Comparison of ENCODE assay signal across 9 cellular contexts in the genomic region with DNA sequence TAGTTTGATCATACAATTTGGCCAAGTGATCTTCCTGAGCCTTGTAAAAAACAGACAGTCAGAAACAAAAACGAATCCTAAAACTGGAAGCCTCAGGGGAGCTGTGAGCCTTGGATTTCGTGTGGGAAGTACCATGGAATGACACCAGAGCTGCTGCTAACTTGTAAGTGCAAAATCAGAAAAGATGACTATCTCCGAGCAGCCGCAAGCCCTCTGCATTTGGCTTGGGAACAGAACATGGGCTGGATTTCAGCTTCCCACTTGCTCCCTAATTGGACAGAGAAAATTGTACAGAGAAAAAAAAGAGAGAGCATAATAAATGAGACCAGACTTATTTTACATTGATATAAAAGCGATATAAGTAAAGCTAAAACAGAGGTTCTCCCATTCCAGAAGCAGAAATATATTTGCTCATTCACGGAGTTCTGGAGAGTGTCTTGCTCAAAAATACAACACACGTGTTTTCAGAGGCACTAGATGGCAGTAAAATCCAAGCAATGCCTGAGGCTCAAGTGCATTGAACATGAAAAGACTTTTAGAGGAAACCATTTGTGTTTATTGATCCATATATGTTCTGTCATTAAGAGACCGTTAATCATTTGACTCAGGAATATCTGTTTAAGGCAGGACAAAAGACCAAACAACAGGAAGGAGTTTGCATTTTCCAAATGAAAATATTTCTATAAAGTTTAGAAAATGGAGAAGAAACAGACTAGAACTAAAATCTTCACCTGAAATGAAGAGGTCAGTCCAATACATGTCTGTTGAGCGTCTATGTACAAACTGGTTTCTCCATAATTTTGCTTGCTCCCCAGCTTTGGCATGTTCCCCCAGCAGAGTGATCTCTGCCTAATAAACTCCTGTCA.
DNase-seq lines count a peak whose midpoint lies in the region; ATAC-seq and TF ChIP-seq lines count a peak whose summit lies in the region.
"Had no signal": no experiment of that assay in that cellular context is flagged by ENCODE, and none has a peak within 500 bp of the region (broad histone marks: within the 10 kb centered on the region; RNA-seq: fewer than 3 reads in every experiment).

No MANE protein-coding gene starts in this region.

- H3F3A ChIP-seq in GM23338 (replicated peaks; ENCODE audit: low read depth) (no peaks in the 10 kb centered on the region), smooth muscle cell (ENCODE audit: low read depth) (no peaks in the 10 kb centered on the region)

- WGBS in smooth muscle cell (ENCODE audit: low lambda C conversion rate), result 47% methylated on average over 9 of the region's 9 CpGs
- 25 to 36% (median 28%) methylated on average over 9 of the region's 9 CpGs for WGBS in stomach, 5 donors

- ATAC-seq in GM23338, result peak; percentile 63
- no peak for ATAC-seq in GM21367 (IDR thresholded peaks at IDR 0.05; ENCODE audit: unreplicated experiment)

- no peak overlapping the region for H3K9ac ChIP-seq in smooth muscle cell (ENCODE audit: low read depth)

- TF ChIP-seq POLR2A in stomach (IDR thresholded peaks at IDR 0.05), result no peak

- DNase-seq in AG08395 (ENCODE audit: low spot score) (peak; percentile 14), GM23338 (ENCODE audit: low spot score) (peak; percentile 49), RKO (ENCODE audit: low spot score) (peak; percentile 64), foreskin melanocyte (peak; percentile 37), smooth muscle cell (lab: John Stamatoyannopoulos, UW; ENCODE audit: unreplicated experiment) (no peak), HPDE6-E6E7 (ENCODE audit: extremely low spot score) (no peak), stomach (no peak)

- H3K36me3 Mint-ChIP-seq in GM23338 (ENCODE audit: low read depth), result no peaks in the 10 kb centered on the region

- no peak overlapping the region for H3K4me3 ChIP-seq in GM23338
- H3K4me3 ChIP-seq in smooth muscle cell, result no peak overlapping the region
- H3K4me3 ChIP-seq in stomach, result no peak overlapping the region

- H3K79me2 ChIP-seq in GM23338 (replicated peaks; ENCODE audit: insufficient read depth), result no peaks in the 10 kb centered on the region
- H3K79me2 ChIP-seq in smooth muscle cell (ENCODE audit: low read depth), result no peaks in the 10 kb centered on the region

- H3K36me3 ChIP-seq in GM23338 (ENCODE audit: insufficient read depth) (no peaks in the 10 kb centered on the region), smooth muscle cell (ENCODE audit: low read depth) (no peaks in the 10 kb centered on the region), stomach (no peaks in the 10 kb centered on the region)

- H3K9me3 ChIP-seq in smooth muscle cell (replicated peaks; ENCODE audit: low read depth) (no peaks in the 10 kb centered on the region), stomach (no peaks in the 10 kb centered on the region)

- 0 out of 2 replicates have a peak overlapping the region, but pooled peaks have one; percentile 63 for H2AFZ ChIP-seq in GM23338
- no peak overlapping the region for H2AFZ ChIP-seq in smooth muscle cell (ENCODE audit: low read depth)

- no peak overlapping the region for H3K4me3 Mint-ChIP-seq in GM23338
- H3K4me3 Mint-ChIP-seq: dendritic cell treated with granulocyte-macrophage colony-stimulating factor and Interleukin-4, amounts not matched to agents 40 ng/mL and 50 ng/mL, for 4 days had no signal

- H3K9me3 Mint-ChIP-seq in GM23338, result no peaks in the 10 kb centered on the region
- H3K9me3 Mint-ChIP-seq: dendritic cell treated with granulocyte-macrophage colony-stimulating factor and Interleukin-4, amounts not matched to agents 40 ng/mL and 50 ng/mL, for 4 days had no signal

- intact Hi-C loops in stomach (cut with DNase I; ENCODE audit: low total_unique reads), result no loop called here

- no peak for TF ChIP-seq EP300 in stomach (IDR thresholded peaks at IDR 0.05)

- H4K20me1 ChIP-seq in GM23338 (replicated peaks; ENCODE audit: insufficient read depth) (no peaks in the 10 kb centered on the region), smooth muscle cell (ENCODE audit: low read depth) (no peaks in the 10 kb centered on the region)

- no peak overlapping the region for H3K27ac ChIP-seq in GM23338 (ENCODE audit: low read depth)
- H3K27ac ChIP-seq in smooth muscle cell (ENCODE audit: low read depth), result no peak overlapping the region
- H3K27ac ChIP-seq in stomach, result no peak overlapping the region

- H3K4me1 ChIP-seq in GM23338 (ENCODE audit: insufficient read depth) (no peaks in the 10 kb centered on the region), smooth muscle cell (ENCODE audit: low read depth) (no peaks in the 10 kb centered on the region), stomach (peaks cover 0 to 4% (median 0%) of the 10 kb centered on the region in 4 donors)

- H3K27me3 ChIP-seq in GM23338 (ENCODE audit: insufficient read depth) (no peaks in the 10 kb centered on the region), smooth muscle cell (ENCODE audit: low read depth) (peaks cover 7% of the 10 kb centered on the region), stomach (no peaks in the 10 kb centered on the region)

- TF ChIP-seq CTCF in GM23338 (conservative IDR thresholded peaks at IDR 0.05; ENCODE audit: low read depth in 2 of 2) (peak; percentile 62 to 69), smooth muscle cell (IDR thresholded peaks at IDR 0.05; ENCODE audit: borderline replicate concordance, insufficient read depth, poor library complexity, severe bottlenecking) (peak; percentile 32), stomach (IDR thresholded peaks at IDR 0.05) (peak in 2 of 7 experiments; percentile 8 to 29)

- H3K27ac Mint-ChIP-seq in GM23338, result no peak overlapping the region
- H3K27ac Mint-ChIP-seq: dendritic cell treated with granulocyte-macrophage colony-stimulating factor and Interleukin-4, amounts not matched to agents 40 ng/mL and 50 ng/mL, for 4 days had no signal

- H3K27me3 Mint-ChIP-seq in GM23338 (ENCODE audit: insufficient read depth, low read depth, poor library complexity), result no peaks in the 10 kb centered on the region
- H3K27me3 Mint-ChIP-seq: dendritic cell treated with granulocyte-macrophage colony-stimulating factor and Interleukin-4, amounts not matched to agents 40 ng/mL and 50 ng/mL, for 4 days had no signal

- H3K4me1 Mint-ChIP-seq in GM23338, result peaks cover 6% of the 10 kb centered on the region

- H3K4me2 ChIP-seq in GM23338 (no peak overlapping the region), smooth muscle cell (no peak overlapping the region)

- no peaks in the 10 kb centered on the region for H3K9me2 ChIP-seq in GM23338 (ENCODE audit: insufficient read depth)

TF ChIP-seq in GM23338, 12 proteins besides CTCF, POLR2A, EP300 and RAD21:
- TF ChIP-seq, protein P1, sequence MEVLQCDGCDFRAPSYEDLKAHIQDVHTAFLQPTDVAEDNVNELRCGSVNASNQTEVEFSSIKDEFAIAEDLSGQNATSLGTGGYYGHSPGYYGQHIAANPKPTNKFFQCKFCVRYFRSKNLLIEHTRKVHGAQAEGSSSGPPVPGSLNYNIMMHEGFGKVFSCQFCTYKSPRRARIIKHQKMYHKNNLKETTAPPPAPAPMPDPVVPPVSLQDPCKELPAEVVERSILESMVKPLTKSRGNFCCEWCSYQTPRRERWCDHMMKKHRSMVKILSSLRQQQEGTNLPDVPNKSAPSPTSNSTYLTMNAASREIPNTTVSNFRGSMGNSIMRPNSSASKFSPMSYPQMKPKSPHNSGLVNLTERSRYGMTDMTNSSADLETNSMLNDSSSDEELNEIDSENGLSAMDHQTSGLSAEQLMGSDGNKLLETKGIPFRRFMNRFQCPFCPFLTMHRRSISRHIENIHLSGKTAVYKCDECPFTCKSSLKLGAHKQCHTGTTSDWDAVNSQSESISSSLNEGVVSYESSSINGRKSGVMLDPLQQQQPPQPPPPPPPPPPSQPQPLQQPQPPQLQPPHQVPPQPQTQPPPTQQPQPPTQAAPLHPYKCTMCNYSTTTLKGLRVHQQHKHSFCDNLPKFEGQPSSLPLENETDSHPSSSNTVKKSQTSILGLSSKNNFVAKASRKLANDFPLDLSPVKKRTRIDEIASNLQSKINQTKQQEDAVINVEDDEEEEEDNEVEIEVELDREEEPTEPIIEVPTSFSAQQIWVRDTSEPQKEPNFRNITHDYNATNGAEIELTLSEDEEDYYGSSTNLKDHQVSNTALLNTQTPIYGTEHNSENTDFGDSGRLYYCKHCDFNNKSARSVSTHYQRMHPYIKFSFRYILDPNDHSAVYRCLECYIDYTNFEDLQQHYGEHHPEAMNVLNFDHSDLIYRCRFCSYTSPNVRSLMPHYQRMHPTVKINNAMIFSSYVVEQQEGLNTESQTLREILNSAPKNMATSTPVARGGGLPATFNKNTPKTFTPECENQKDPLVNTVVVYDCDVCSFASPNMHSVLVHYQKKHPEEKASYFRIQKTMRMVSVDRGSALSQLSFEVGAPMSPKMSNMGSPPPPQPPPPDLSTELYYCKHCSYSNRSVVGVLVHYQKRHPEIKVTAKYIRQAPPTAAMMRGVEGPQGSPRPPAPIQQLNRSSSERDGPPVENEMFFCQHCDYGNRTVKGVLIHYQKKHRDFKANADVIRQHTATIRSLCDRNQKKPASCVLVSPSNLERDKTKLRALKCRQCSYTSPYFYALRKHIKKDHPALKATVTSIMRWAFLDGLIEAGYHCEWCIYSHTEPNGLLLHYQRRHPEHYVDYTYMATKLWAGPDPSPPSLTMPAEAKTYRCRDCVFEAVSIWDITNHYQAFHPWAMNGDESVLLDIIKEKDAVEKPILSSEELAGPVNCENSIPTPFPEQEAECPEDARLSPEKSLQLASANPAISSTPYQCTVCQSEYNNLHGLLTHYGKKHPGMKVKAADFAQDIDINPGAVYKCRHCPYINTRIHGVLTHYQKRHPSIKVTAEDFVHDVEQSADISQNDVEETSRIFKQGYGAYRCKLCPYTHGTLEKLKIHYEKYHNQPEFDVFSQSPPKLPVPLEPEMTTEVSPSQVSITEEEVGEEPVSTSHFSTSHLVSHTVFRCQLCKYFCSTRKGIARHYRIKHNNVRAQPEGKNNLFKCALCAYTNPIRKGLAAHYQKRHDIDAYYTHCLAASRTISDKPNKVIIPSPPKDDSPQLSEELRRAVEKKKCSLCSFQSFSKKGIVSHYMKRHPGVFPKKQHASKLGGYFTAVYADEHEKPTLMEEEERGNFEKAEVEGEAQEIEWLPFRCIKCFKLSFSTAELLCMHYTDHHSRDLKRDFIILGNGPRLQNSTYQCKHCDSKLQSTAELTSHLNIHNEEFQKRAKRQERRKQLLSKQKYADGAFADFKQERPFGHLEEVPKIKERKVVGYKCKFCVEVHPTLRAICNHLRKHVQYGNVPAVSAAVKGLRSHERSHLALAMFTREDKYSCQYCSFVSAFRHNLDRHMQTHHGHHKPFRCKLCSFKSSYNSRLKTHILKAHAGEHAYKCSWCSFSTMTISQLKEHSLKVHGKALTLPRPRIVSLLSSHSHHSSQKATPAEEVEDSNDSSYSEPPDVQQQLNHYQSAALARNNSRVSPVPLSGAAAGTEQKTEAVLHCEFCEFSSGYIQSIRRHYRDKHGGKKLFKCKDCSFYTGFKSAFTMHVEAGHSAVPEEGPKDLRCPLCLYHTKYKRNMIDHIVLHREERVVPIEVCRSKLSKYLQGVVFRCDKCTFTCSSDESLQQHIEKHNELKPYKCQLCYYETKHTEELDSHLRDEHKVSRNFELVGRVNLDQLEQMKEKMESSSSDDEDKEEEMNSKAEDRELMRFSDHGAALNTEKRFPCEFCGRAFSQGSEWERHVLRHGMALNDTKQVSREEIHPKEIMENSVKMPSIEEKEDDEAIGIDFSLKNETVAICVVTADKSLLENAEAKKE (CRISPR knock-in tag; IDR thresholded peaks at IDR 0.05), result no peak

Comparison
In these comparisons a context has a peak if more than half of its experiments do, and no peak if none do; other contexts are left out.
1. DNase-seq: peak in AG08395 (single experiment), GM23338 (single experiment), RKO (single experiment) and foreskin melanocyte (single experiment); none in smooth muscle cell (single experiment), HPDE6-E6E7 (single experiment) and stomach (single experiment).